28 cellular contexts compared by ENCODE assay signal in the genomic region with DNA sequence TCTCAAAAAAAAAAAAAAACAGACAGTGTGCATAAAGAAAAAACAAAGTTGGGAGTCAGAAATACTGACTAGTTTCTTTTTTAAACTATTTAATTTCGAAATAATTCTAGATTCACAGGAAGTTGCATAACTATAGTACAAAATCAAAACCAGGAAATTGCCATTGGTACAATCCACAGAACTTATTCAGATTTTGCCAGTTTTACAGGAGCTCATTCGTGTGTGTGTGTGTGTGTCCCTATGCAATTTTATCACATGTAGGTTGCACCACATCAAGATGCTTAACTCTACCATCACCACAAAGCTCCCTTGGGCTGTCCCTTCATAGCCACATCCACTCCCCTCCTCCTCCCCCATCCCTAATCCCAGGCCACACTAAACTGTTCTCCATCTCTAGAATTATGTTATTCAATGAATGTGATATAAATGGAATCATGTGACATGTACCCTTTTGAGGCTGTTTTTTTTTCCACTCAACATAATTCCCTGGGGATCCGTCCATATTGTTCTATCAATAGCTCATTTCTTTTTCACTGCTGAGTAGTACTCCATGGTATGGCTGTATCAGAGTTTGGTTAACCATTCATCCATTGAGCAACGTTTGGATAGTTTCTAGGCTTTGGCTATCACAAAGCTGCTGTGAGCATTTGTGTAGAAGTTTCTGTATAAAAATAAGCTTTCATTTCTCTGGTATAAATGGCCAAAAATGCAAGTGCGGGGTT. TPM values are rescaled to one million over a fixed set of nuclear protein-coding genes. Genes with fewer than 3 reads are reported as not detected.
DNase-seq lines count a peak whose midpoint lies in the region; ATAC-seq and TF ChIP-seq lines count a peak whose summit lies in the region.
"Had no signal": no experiment of that assay in that cellular context is flagged by ENCODE, and none has a peak within 500 bp of the region (broad histone marks: within the 10 kb centered on the region; RNA-seq: fewer than 3 reads in every experiment).

No MANE protein-coding gene starts in this region.

- H3K4me3 ChIP-seq in AG09309 (ENCODE audit: control insufficient read depth, low read depth, low read length) (no peak overlapping the region), cardiac fibroblast (replicated peaks in 1 of 2; ENCODE audit: low read depth in 2 of 2, low read length in 2 of 2) (no peak overlapping the region), fibroblast of villous mesenchyme (ENCODE audit: low read depth, low read length) (no peak overlapping the region)
- H3K4me3 ChIP-seq: dorsolateral prefrontal cortex, GM12878, heart right ventricle, neural progenitor cell, right atrium auricular region, transverse colon had no signal

- TF ChIP-seq CTCF in AG09309 (IDR thresholded peaks at IDR 0.05; ENCODE audit: control insufficient read depth, insufficient read depth, low read depth, low read length, missing control alignments): no peak
- TF ChIP-seq CTCF in cardiac fibroblast (IDR thresholded peaks at IDR 0.05; ENCODE audit: low read depth, low read length): no peak
- no peak for TF ChIP-seq CTCF in fibroblast of villous mesenchyme (IDR thresholded peaks at IDR 0.05; ENCODE audit: insufficient read depth, low read depth, low read length)

- DNase-seq in AG09309 (ENCODE audit: low read depth): peak; percentile 62
- peak; percentile 45 for DNase-seq in HCEC 1CT
- DNase-seq in cardiac fibroblast (ENCODE audit: low read depth in 2 of 2): peak; percentile 63 to 64
- DNase-seq in fibroblast of villous mesenchyme (ENCODE audit: low read depth): peak; percentile 41
- DNase-seq in stimulated activated CD4-positive, alpha-beta T cell treated with anti-CD3 and anti-CD28 coated beads, Interleukin-2, amount 100 ng/mL, for 24 hours: no peak
- DNase-seq in NCI-H345 treated with DMSO at 0.1 percent for 48 hours (lab: John Stamatoyannopoulos, UW; ENCODE audit: unreplicated experiment): no peak
- no peak for DNase-seq in mucosa of gallbladder (ENCODE audit: low spot score)
- DNase-seq: activated CD4-positive, alpha-beta T cell treated with anti-CD3 and anti-CD28 coated beads for 36 hours; activated CD8-positive, alpha-beta T cell treated with anti-CD3 and anti-CD28 coated beads, Interleukin-2, amount 10 ng/mL, durations not matched to agents 7 days and 5 days; activated naive CD8-positive, alpha-beta T cell treated with anti-CD3 and anti-CD28 coated beads for 36 hours; activated T-cell treated with anti-CD3 and anti-CD28 coated beads for 4 hours; C1 segment of cervical spinal cord; dorsolateral prefrontal cortex; EL; foreskin keratinocyte; heart right ventricle; left cardiac atrium; NCI-H1092 treated with DMSO at 0.1 percent for 48 hours; NCI-H187 treated with DMSO at 0.1 percent for 48 hours; NCI-H69; OCI-M1; transverse colon had no signal

- no peak for ATAC-seq in GM21528 (IDR thresholded peaks at IDR 0.05; ENCODE audit: low FRiP score, unreplicated experiment)
- ATAC-seq: activated CD4-positive, alpha-beta T cell treated with anti-CD3 and anti-CD28 coated beads for 36 hours; activated CD8-positive, alpha-beta T cell treated with anti-CD3 and anti-CD28 coated beads, Interleukin-2, amount 10 ng/mL, durations not matched to agents 7 days and 5 days; foreskin keratinocyte; GM12878; heart right ventricle; HepG2; left cardiac atrium; SK-N-SH treated with all-trans-retinoic acid at 6 μM for 48 hours had no signal

RNA-seq across cellular contexts. Expression of a gene that starts 16.3 kb away (rescaled TPM):
- total RNA-seq in fibroblast of villous mesenchyme (186 and 270 TPM in 2 replicates), mucosa of gallbladder (254 TPM)

Comparison
In these comparisons a context has a peak if more than half of its experiments do, and no peak if none do; other contexts are left out.
1. DNase-seq: peak in AG09309 (single experiment), HCEC 1CT (single experiment), cardiac fibroblast (2 of 2) and fibroblast of villous mesenchyme (single experiment); none in stimulated activated CD4-positive, alpha-beta T cell treated with anti-CD3 and anti-CD28 coated beads, Interleukin-2, amount 100 ng/mL, for 24 hours (0 of 2), NCI-H345 treated with DMSO at 0.1 percent for 48 hours (single experiment) and mucosa of gallbladder (single experiment).